Comparison of ENCODE assay signal across 8 cellular contexts in genomic region chr3:129313415-129313982, GRCh38. TPM values are rescaled to one million over a fixed set of nuclear protein-coding genes. Genes with fewer than 3 reads are reported as not detected.
A peak's percentile ranks its signal among the peaks of the same experiment; 100 is the strongest.
DNase-seq lines count a peak whose midpoint lies in the region; ATAC-seq and TF ChIP-seq lines count a peak whose summit lies in the region.

No MANE protein-coding gene starts in this region.

- H3K4me3 ChIP-seq in mesenchymal stem cell (ENCODE audit: insufficient read depth in 1 of 2, low read depth in 1 of 2, low read length in 2 of 2) (peak overlapping the region in 1 of 2 experiments; percentile 94), lower leg skin (ENCODE audit: low read depth, poor library complexity, severe bottlenecking) (no peak overlapping the region)

- TF ChIP-seq POLR2A in GM15510 (IDR thresholded peaks at IDR 0.05; ENCODE audit: borderline replicate concordance, extremely low read depth, insufficient read length) (peak; percentile 9), lower leg skin (IDR thresholded peaks at IDR 0.05) (no peak)

- no peaks in the 10 kb centered on the region for H3K9me3 Mint-ChIP-seq in activated naive CD4-positive, alpha-beta T cell treated with anti-CD3 and anti-CD28 coated beads, Interleukin-2, amount 50 U/mL, for 72 hours

- peak overlapping the region in 1 of 2 experiments; percentile 13 for H3K4ac ChIP-seq in mesenchymal stem cell (ENCODE audit: low read depth in 1 of 2, low read length in 2 of 2)

- peak overlapping the region; percentile 96 for H3K9ac ChIP-seq in mesenchymal stem cell (ENCODE audit: low read length)

- H3K27me3 ChIP-seq in mesenchymal stem cell (ENCODE audit: control insufficient read depth in 1 of 2, insufficient read depth in 1 of 2, low read length in 2 of 2): no peaks in the 10 kb centered on the region

- H3K27ac ChIP-seq in 22Rv1: peak overlapping the region; percentile 95
- H3K27ac ChIP-seq in mesenchymal stem cell (ENCODE audit: low read length, poor library complexity, severe bottlenecking): no peak overlapping the region

- no peaks in the 10 kb centered on the region for H3K36me3 Mint-ChIP-seq in activated naive CD4-positive, alpha-beta T cell treated with anti-CD3 and anti-CD28 coated beads, Interleukin-2, amount 50 U/mL, for 72 hours

- H2AFZ ChIP-seq in mesenchymal stem cell (ENCODE audit: low read depth, low read length): no peak overlapping the region

- H3K4me2 ChIP-seq in mesenchymal stem cell (ENCODE audit: low read length, poor library complexity, severe bottlenecking): no peak overlapping the region

- H2BK12ac ChIP-seq in mesenchymal stem cell (ENCODE audit: low read length in 2 of 2): no peak overlapping the region

- no peaks in the 10 kb centered on the region for H3K36me3 ChIP-seq in mesenchymal stem cell (ENCODE audit: control insufficient read depth in 1 of 2, insufficient read depth in 2 of 2, low read depth in 1 of 2, low read length in 2 of 2)

- DNase-seq in activated naive CD4-positive, alpha-beta T cell treated with anti-CD3 and anti-CD28 coated beads, Interleukin-2, amount 50 U/mL, for 72 hours (ENCODE audit: low spot score in 2 of 2): no peak
- DNase-seq in mesenchymal stem cell (no peak), lower leg skin (ENCODE audit: low spot score in 2 of 2) (no peak)

- H4K91ac ChIP-seq in mesenchymal stem cell (ENCODE audit: low read length): no peak overlapping the region

- ATAC-seq in activated naive CD4-positive, alpha-beta T cell treated with anti-CD3 and anti-CD28 coated beads, Interleukin-2, amount 50 U/mL, for 72 hours: peak in 1 of 2 donors; percentile 6
- ATAC-seq in HG02678 (IDR thresholded peaks at IDR 0.05; ENCODE audit: unreplicated experiment) (no peak), HG02973 (IDR thresholded peaks at IDR 0.05; ENCODE audit: unreplicated experiment) (no peak), HG02623 (IDR thresholded peaks at IDR 0.05; ENCODE audit: unreplicated experiment) (no peak)

- peaks cover 14% of the 10 kb centered on the region for H3K4me1 ChIP-seq in mesenchymal stem cell (ENCODE audit: control insufficient read depth, insufficient read depth, low read depth, low read length)

- H3K18ac ChIP-seq in mesenchymal stem cell (ENCODE audit: low read depth in 1 of 2, low read length in 2 of 2): no peak overlapping the region

- no peak overlapping the region for H2BK5ac ChIP-seq in mesenchymal stem cell (ENCODE audit: low read depth, low read length, poor library complexity, severe bottlenecking)

- 96% methylated on average over 1 of the region's 1 CpG for WGBS in mesenchymal stem cell
- WGBS in lower leg skin, 2 donors: 54 to 70% methylated on average over 1 of the region's 1 CpG

- no peaks in the 10 kb centered on the region for H3K9me3 ChIP-seq in mesenchymal stem cell (ENCODE audit: control insufficient read depth, low read length)

- no peak overlapping the region for H3K23ac ChIP-seq in mesenchymal stem cell (ENCODE audit: low read length in 2 of 2)

- no peak overlapping the region for H4K8ac ChIP-seq in mesenchymal stem cell (ENCODE audit: low read length)

- intact Hi-C loops in lower leg skin (cut with DNase I; ENCODE audit: low total_unique reads): no loop called here

- peak overlapping the region; percentile 27 to 92 for H3K27ac Mint-ChIP-seq in activated naive CD4-positive, alpha-beta T cell treated with anti-CD3 and anti-CD28 coated beads, Interleukin-2, amount 50 U/mL, for 72 hours

- H2BK15ac ChIP-seq in mesenchymal stem cell (ENCODE audit: low read depth, poor library complexity, severe bottlenecking): no peak overlapping the region

- no peak for TF ChIP-seq CTCF in 22Rv1 (IDR thresholded peaks at IDR 0.05)
- no peak for TF ChIP-seq CTCF in lower leg skin (IDR thresholded peaks at IDR 0.05)

- H2AK5ac ChIP-seq in mesenchymal stem cell (ENCODE audit: low read length, severe bottlenecking): no peak overlapping the region

- H3K14ac ChIP-seq in mesenchymal stem cell (ENCODE audit: low read length in 2 of 2): no peak overlapping the region

- H3K79me1 ChIP-seq in mesenchymal stem cell (replicated peaks; ENCODE audit: low read length, poor library complexity, severe bottlenecking): peaks cover 21% of the 10 kb centered on the region

- H2BK120ac ChIP-seq in mesenchymal stem cell (ENCODE audit: low read depth, low read length): no peak overlapping the region

RNA-seq across cellular contexts. Expression of gene HMCES, which starts 34.8 kb away (rescaled TPM):
- 10 to 100 TPM; 58.5 to 78.7 TPM for total RNA-seq in activated naive CD4-positive, alpha-beta T cell treated with anti-CD3 and anti-CD28 coated beads, Interleukin-2, amount 50 U/mL, for 72 hours
- 13.3 TPM for polyA plus RNA-seq in mesenchymal stem cell (2013, experiment 1 of 2)
- 13.8 TPM for polyA plus RNA-seq in mesenchymal stem cell (2013, experiment 2 of 2)
- 10 to 100 TPM; 25.2 to 34.9 (median 34.4) TPM for total RNA-seq in lower leg skin
